8 cellular contexts compared by ENCODE assay signal in genomic region chr1:172442843-172443565, GRCh38. TPM values are rescaled to one million over a fixed set of nuclear protein-coding genes. Genes with fewer than 3 reads are reported as not detected.
A peak's percentile ranks its signal among the peaks of the same experiment; 100 is the strongest.
DNase-seq lines count a peak whose midpoint lies in the region; ATAC-seq, FAIRE-seq and TF ChIP-seq lines count a peak whose summit lies in the region.

No MANE protein-coding gene starts in this region.

- H2AFZ ChIP-seq in K562 (ENCODE audit: low read depth, low read length): peak overlapping the region; percentile 95

- peak overlapping the region in 7 of 12 donors; percentile 76 to 91 (median 83) for H3K27ac ChIP-seq in heart left ventricle
- peak overlapping the region; percentile 87; the same call in 2 of the 3 replicates for H3K27ac ChIP-seq in K562 (ENCODE audit: extremely low read depth, low read depth, low read length)
- no peak overlapping the region for H3K27ac ChIP-seq in mesodermal cell (ENCODE audit: low read depth, low read length, severe bottlenecking)
- H3K27ac ChIP-seq in vagina: peak overlapping the region; percentile 91

- TF ChIP-seq POLR2A in heart left ventricle (IDR thresholded peaks at IDR 0.05) (no peak), K562 (conservative IDR thresholded peaks at IDR 0.05) (no peak), vagina (IDR thresholded peaks at IDR 0.05) (no peak), erythroblast (IDR thresholded peaks at IDR 0.05; ENCODE audit: low read length) (no peak)

- peaks cover 38% of the 10 kb centered on the region for H3K79me2 ChIP-seq in K562 (ENCODE audit: control insufficient read depth, insufficient read depth, low read length)

- H3K4me2 ChIP-seq in K562 (ENCODE audit: insufficient read depth, low read length): peak overlapping the region; percentile 84

- H3K36me3 ChIP-seq in heart left ventricle (peaks cover 0 to 11% (median 2%) of the 10 kb centered on the region in 9 donors), K562 (ENCODE audit: control insufficient read depth, insufficient read depth, low read length) (peaks cover 22% of the 10 kb centered on the region; the same call in 2 of the 3 replicates), mesodermal cell (ENCODE audit: control insufficient read depth, insufficient read depth, low read length) (peaks cover 22% of the 10 kb centered on the region), vagina (no peaks in the 10 kb centered on the region)

- no peak for TF ChIP-seq EP300 in K562 (IDR thresholded peaks at IDR 0.05; ENCODE audit: low read length)

- in situ Hi-C loops in K562 (cut with MboI): no loop called here

- no peaks in the 10 kb centered on the region for H3K9me1 ChIP-seq in K562 (ENCODE audit: control insufficient read depth, insufficient read depth, low read length)

- no peak for TF ChIP-seq CTCF in heart left ventricle (IDR thresholded peaks at IDR 0.05)
- no peak for TF ChIP-seq CTCF in K562 (IDR thresholded peaks at IDR 0.05 in 2 of 3, conservative IDR thresholded peaks at IDR 0.05 in 1 of 3; ENCODE audit: insufficient read depth in 2 of 3, low read depth in 1 of 3, low read length in 3 of 3)
- no peak for TF ChIP-seq CTCF in vagina (IDR thresholded peaks at IDR 0.05)

- CTCF ChIA-PET in K562 (lab: Yijun Ruan, JAX; ENCODE audit: low intra/inter-chr PET ratio): interaction anchor here (0.7 to 1.9 kb wide), 3 partner anchors 10 to 41 kb away, joined by 3 to 11 read pairs (median 4); no protein-coding TSS in a partner anchor

- no peaks in the 10 kb centered on the region for H3K27me3 ChIP-seq in heart left ventricle
- no peaks in the 10 kb centered on the region for H3K27me3 ChIP-seq in K562 (ENCODE audit: control insufficient read depth in 2 of 2, insufficient read depth in 2 of 2, low read length in 2 of 2)
- no peaks in the 10 kb centered on the region for H3K27me3 ChIP-seq in vagina

- H4K20me1 ChIP-seq in K562 (replicated peaks; ENCODE audit: control insufficient read depth, insufficient read depth, low read length): 0 out of 2 replicates have a peak, but pooled peaks cover 6% of the 10 kb centered on the region

- 58 to 69% (median 63%) methylated on average over 3 of the region's 3 CpGs for WGBS in heart left ventricle, 4 donors
- WGBS in K562 (ENCODE audit: insufficient coverage, low coverage, missing lambda C conversion rate): 17% methylated on average over 3 of the region's 3 CpGs
- 69% methylated on average over 2 of the region's 3 CpGs for WGBS in mesodermal cell (ENCODE audit: insufficient coverage in 2 of 2), 2 experiments

- no TSS peak for BruUV-seq in K562 (replicated peaks; lab: Mats Ljungman, UMichigan)

- DNase-seq in heart left ventricle (no peak), Right ventricle myocardium inferior (ENCODE audit: missing footprints) (no peak), K562 (ENCODE audit: extremely low read depth in 1 of 4, low spot score in 3 of 4) (no peak), vagina (ENCODE audit: extremely low spot score in 2 of 2) (no peak), HuH-7 (ENCODE audit: low spot score) (no peak), erythroblast (lab: John Stamatoyannopoulos, UW) (no peak)

- H3K4me1 ChIP-seq in heart left ventricle: peaks cover 0 to 23% (median 12%) of the 10 kb centered on the region in 12 donors
- H3K4me1 ChIP-seq in K562 (replicated peaks in 1 of 2; ENCODE audit: control insufficient read depth in 2 of 2, insufficient read depth in 2 of 2, low read length in 2 of 2): peaks cover 22 to 32% of the 10 kb centered on the region in 2 experiments
- H3K4me1 ChIP-seq in mesodermal cell (ENCODE audit: control insufficient read depth, insufficient read depth, low read length, poor library complexity, severe bottlenecking): no peaks in the 10 kb centered on the region
- H3K4me1 ChIP-seq in vagina: peaks cover 31% of the 10 kb centered on the region

- ATAC-seq in heart left ventricle (no peak), Right ventricle myocardium inferior (no peak), K562 (no peak; the same call in 2 of the 3 replicates), HG02678 (IDR thresholded peaks at IDR 0.05; ENCODE audit: unreplicated experiment) (no peak)

- no peak for TF ChIP-seq RAD21 in K562 (CRISPR knock-in tag; conservative IDR thresholded peaks at IDR 0.05 in 1 of 2, IDR thresholded peaks at IDR 0.05 in 1 of 2)

- H3K9me3 ChIP-seq in heart left ventricle (peaks cover 0 to 6% (median 0%) of the 10 kb centered on the region in 12 donors), K562 (replicated peaks; ENCODE audit: control insufficient read depth, insufficient read depth, low read depth, low read length) (no peaks in the 10 kb centered on the region), mesodermal cell (ENCODE audit: control insufficient read depth, low read length) (no peaks in the 10 kb centered on the region), vagina (no peaks in the 10 kb centered on the region)

- FAIRE-seq in K562 (lab: Jason Lieb, UNC): no peak

- POLR2A ChIA-PET in K562 (lab: Yijun Ruan, JAX): interaction anchor here (1.8 kb wide), 1 partner anchor 11 kb away, joined by 7 read pairs; no protein-coding TSS in a partner anchor

- intact Hi-C loops in heart left ventricle (cut with DNase I): loop anchor here in 5 of 10 donors (5.0 to 10.0 kb wide), 4 partner anchors 438 to 641 kb away; no protein-coding TSS in a partner anchor
- intact Hi-C loops in Right ventricle myocardium inferior (cut with DNase I): no loop called here
- intact Hi-C loops in K562 (cut with micrococcal nuclease): no loop called here
- intact Hi-C loops in vagina (cut with DNase I): loop anchor here (10.0 kb wide), 1 partner anchor 438 kb away; no protein-coding TSS in a partner anchor

- peak overlapping the region; percentile 49 to 100 (median 96) for H3K4me3 ChIP-seq in heart left ventricle
- H3K4me3 ChIP-seq in K562: peak overlapping the region; percentile 80
- peak overlapping the region; percentile 91 for H3K4me3 ChIP-seq in mesodermal cell (ENCODE audit: extremely low read depth, insufficient read depth, low read length, poor library complexity, severe bottlenecking)
- peak overlapping the region; percentile 92 to 99 for H3K4me3 ChIP-seq in vagina

- peak overlapping the region in 1 of 2 experiments; percentile 92; a peak in 2 of 4 replicates for H3K9ac ChIP-seq in K562 (ENCODE audit: insufficient read depth in 1 of 2, low read depth in 2 of 2, low read length in 2 of 2)

TF ChIP-seq in K562, 482 proteins besides CTCF, POLR2A, EP300 and RAD21 (continues in another document):
- TF ChIP-seq ZNF778 (CRISPR knock-in tag; IDR thresholded peaks at IDR 0.05) (0 out of 2 replicates have a peak, but pooled peaks have one; percentile 68), HDAC1 (IDR thresholded peaks at IDR 0.05) (0 out of 4 replicates have a peak, but pooled peaks of 1 of the 2 experiments have one; percentile 5), ZKSCAN8 (CRISPR knock-in tag; IDR thresholded peaks at IDR 0.05) (0 out of 2 replicates have a peak, but pooled peaks have one; percentile 17)

RNA-seq across cellular contexts. Expression of gene PIGC, which starts 0.9 kb away (rescaled TPM):
- total RNA-seq in heart left ventricle (10 to 100 TPM; 12.3 to 17.6 (median 14.1) TPM), Right ventricle myocardium inferior (13.5 TPM), K562 (2014; rRNA removed) (30.5 and 34.4 TPM in 2 replicates), K562 (2014; rRNA removed; fragmentation: Illumina TruSeq; extraction: Trizol) (54.7 and 62.1 TPM in 2 replicates), K562 (2015; rRNA removed; fragmentation: Illumina TruSeq; extraction: Trizol) (44.5 and 46.0 TPM in 2 replicates), K562 (2021) (38.9 and 40.3 TPM in 2 replicates), vagina (14.5 TPM)
- polyA plus RNA-seq in heart left ventricle (10 to 100 TPM; 15.7 to 22.9 TPM), K562 (2011; rRNA removed) (59.3 and 60.4 TPM in 2 replicates), K562 (2014; fragmentation: Illumina TruSeq; extraction: Trizol) (56.4 and 59.3 TPM in 2 replicates), K562 (2014; fragmentation: Nextera tagmentation; extraction: Ambion mirVana) (10 to 100 TPM; 92.9 to 97.9 TPM), K562 (2014; rRNA removed) (39.1 and 49.9 TPM in 2 replicates)
- total RNA-seq in K562 (2011; cell fraction: chromatin; rRNA removed; ENCODE audit: low replicate concordance): 43.3 and 43.8 TPM in 2 replicates
- 42.9 and 48.8 TPM in 2 replicates for total RNA-seq in K562 (2011; cell fraction: nucleolus; rRNA removed)
- 52.9 and 57.7 TPM in 2 replicates for total RNA-seq in K562 (2011; cell fraction: nucleoplasm; rRNA removed)
- 50.8 and 72.2 TPM in 2 replicates for polyA plus RNA-seq in K562 (2011; cell fraction: cytosol; rRNA removed)
- polyA plus RNA-seq in K562 (2011; cell fraction: nucleus; rRNA removed): 31.5 and 37.4 TPM in 2 replicates
- polyA plus RNA-seq in K562 (2012): 49.3 and 58.4 TPM in 2 replicates
- 54.5 and 72.3 TPM in 2 replicates for polyA minus RNA-seq in K562 (2011; rRNA and poly(A)+ RNA removed)
- polyA minus RNA-seq in K562 (2011; cell fraction: cytosol; rRNA and poly(A)+ RNA removed): 14.7 and 28.0 TPM in 2 replicates
- 22.5 and 45.2 TPM in 2 replicates for polyA minus RNA-seq in K562 (2011; cell fraction: nucleus; rRNA and poly(A)+ RNA removed)
- polyA plus RNA-seq in mesodermal cell (2013, experiment 1 of 2): 32.2 TPM
- polyA plus RNA-seq in mesodermal cell (2013, experiment 2 of 2): 33.8 TPM

RNA-seq across cellular contexts. Expression of gene C1orf105, which starts 22.5 kb away (rescaled TPM):
- total RNA-seq in heart left ventricle (10 to 100 TPM in 3 of 9 donors, 1 to 10 TPM in 6; 1.2 to 39.8 (median 6.7) TPM), Right ventricle myocardium inferior (25.2 TPM), K562 (2014; rRNA removed) (not detected in 2 replicates), K562 (2014; rRNA removed; fragmentation: Illumina TruSeq; extraction: Trizol) (not detected in 2 replicates), K562 (2015; rRNA removed; fragmentation: Illumina TruSeq; extraction: Trizol) (not detected in 2 replicates), K562 (2021) (not detected in 2 replicates), vagina (not detected)
- polyA plus RNA-seq in heart left ventricle (1 to 10 TPM; 1.8 to 9.6 TPM), K562 (2011; rRNA removed) (0.08 TPM in 1 of 2 replicates, not detected in the other), K562 (2014; fragmentation: Illumina TruSeq; extraction: Trizol) (0.19 TPM in 1 of 2 replicates, not detected in the other), K562 (2014; fragmentation: Nextera tagmentation; extraction: Ambion mirVana) (not detected), K562 (2014; rRNA removed) (not detected in 2 replicates)
- not detected in 2 replicates for total RNA-seq in K562 (2011; cell fraction: chromatin; rRNA removed; ENCODE audit: low replicate concordance)
- total RNA-seq in K562 (2011; cell fraction: nucleolus; rRNA removed): not detected in 2 replicates
- not detected in 2 replicates for total RNA-seq in K562 (2011; cell fraction: nucleoplasm; rRNA removed)
- polyA plus RNA-seq in K562 (2011; cell fraction: cytosol; rRNA removed): not detected in 2 replicates
- polyA plus RNA-seq in K562 (2011; cell fraction: nucleus; rRNA removed): not detected in 2 replicates
- polyA plus RNA-seq in K562 (2012): not detected in 2 replicates
- not detected in 2 replicates for polyA minus RNA-seq in K562 (2011; rRNA and poly(A)+ RNA removed)
- polyA minus RNA-seq in K562 (2011; cell fraction: cytosol; rRNA and poly(A)+ RNA removed): not detected in 2 replicates
- not detected in 2 replicates for polyA minus RNA-seq in K562 (2011; cell fraction: nucleus; rRNA and poly(A)+ RNA removed)
- polyA plus RNA-seq in mesodermal cell (2013, experiment 1 of 2): 0.48 TPM
- 1.2 TPM for polyA plus RNA-seq in mesodermal cell (2013, experiment 2 of 2)
